Comparison of ENCODE assay signal across 1 cellular context in genomic region chr1:17516303-17517214, GRCh38.
TF ChIP-seq lines count a peak whose summit lies in the region.

No MANE protein-coding gene starts in this region.

TF ChIP-seq in HepG2, 621 proteins besides CTCF, POLR2A, EP300 and RAD21 (continued from another document and continues in another):
- TF ChIP-seq ZBTB37 (CRISPR knock-in tag; IDR thresholded peaks at IDR 0.05), result 0 out of 2 replicates have a peak, but pooled peaks have one; percentile 47
- no peak for TF ChIP-seq LCORL (IDR thresholded peaks at IDR 0.05)
- TF ChIP-seq LCORL (CRISPR knock-in tag; IDR thresholded peaks at IDR 0.05), result peak; percentile 80
- TF ChIP-seq, protein P1, sequence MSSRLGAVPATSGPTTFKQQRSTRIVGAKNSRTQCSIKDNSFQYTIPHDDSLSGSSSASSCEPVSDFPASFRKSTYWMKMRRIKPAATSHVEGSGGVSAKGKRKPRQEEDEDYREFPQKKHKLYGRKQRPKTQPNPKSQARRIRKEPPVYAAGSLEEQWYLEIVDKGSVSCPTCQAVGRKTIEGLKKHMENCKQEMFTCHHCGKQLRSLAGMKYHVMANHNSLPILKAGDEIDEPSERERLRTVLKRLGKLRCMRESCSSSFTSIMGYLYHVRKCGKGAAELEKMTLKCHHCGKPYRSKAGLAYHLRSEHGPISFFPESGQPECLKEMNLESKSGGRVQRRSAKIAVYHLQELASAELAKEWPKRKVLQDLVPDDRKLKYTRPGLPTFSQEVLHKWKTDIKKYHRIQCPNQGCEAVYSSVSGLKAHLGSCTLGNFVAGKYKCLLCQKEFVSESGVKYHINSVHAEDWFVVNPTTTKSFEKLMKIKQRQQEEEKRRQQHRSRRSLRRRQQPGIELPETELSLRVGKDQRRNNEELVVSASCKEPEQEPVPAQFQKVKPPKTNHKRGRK (CRISPR knock-in tag; IDR thresholded peaks at IDR 0.05), result no peak
- TF ChIP-seq ATF5 (CRISPR knock-in tag; IDR thresholded peaks at IDR 0.05; ENCODE audit: low read depth), result no peak
- 0 out of 2 replicates have a peak, but pooled peaks have one; percentile 22 for TF ChIP-seq ZMYM4 (CRISPR knock-in tag; IDR thresholded peaks at IDR 0.05)
- 0 out of 2 replicates have a peak, but pooled peaks have one; percentile 53 for TF ChIP-seq FOXC1 (CRISPR knock-in tag; IDR thresholded peaks at IDR 0.05; ENCODE audit: borderline replicate concordance)
- TF ChIP-seq NCOA2 (CRISPR knock-in tag; IDR thresholded peaks at IDR 0.05), result 0 out of 2 replicates have a peak, but pooled peaks have one; percentile 15
- no peak for TF ChIP-seq SMYD3 (CRISPR knock-in tag; IDR thresholded peaks at IDR 0.05)
- 0 out of 2 replicates have a peak, but pooled peaks have one; percentile 18 for TF ChIP-seq SOX5 (CRISPR knock-in tag; IDR thresholded peaks at IDR 0.05; ENCODE audit: borderline replicate concordance)
- TF ChIP-seq, protein P2, sequence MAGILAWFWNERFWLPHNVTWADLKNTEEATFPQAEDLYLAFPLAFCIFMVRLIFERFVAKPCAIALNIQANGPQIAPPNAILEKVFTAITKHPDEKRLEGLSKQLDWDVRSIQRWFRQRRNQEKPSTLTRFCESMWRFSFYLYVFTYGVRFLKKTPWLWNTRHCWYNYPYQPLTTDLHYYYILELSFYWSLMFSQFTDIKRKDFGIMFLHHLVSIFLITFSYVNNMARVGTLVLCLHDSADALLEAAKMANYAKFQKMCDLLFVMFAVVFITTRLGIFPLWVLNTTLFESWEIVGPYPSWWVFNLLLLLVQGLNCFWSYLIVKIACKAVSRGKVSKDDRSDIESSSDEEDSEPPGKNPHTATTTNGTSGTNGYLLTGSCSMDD (CRISPR knock-in tag; IDR thresholded peaks at IDR 0.05), result no peak
- TF ChIP-seq ZBTB34 (CRISPR knock-in tag; IDR thresholded peaks at IDR 0.05), result peak; percentile 85
- TF ChIP-seq IKZF5 (CRISPR knock-in tag; IDR thresholded peaks at IDR 0.05), result 0 out of 2 replicates have a peak, but pooled peaks have one; percentile 8
- TF ChIP-seq, protein P3, sequence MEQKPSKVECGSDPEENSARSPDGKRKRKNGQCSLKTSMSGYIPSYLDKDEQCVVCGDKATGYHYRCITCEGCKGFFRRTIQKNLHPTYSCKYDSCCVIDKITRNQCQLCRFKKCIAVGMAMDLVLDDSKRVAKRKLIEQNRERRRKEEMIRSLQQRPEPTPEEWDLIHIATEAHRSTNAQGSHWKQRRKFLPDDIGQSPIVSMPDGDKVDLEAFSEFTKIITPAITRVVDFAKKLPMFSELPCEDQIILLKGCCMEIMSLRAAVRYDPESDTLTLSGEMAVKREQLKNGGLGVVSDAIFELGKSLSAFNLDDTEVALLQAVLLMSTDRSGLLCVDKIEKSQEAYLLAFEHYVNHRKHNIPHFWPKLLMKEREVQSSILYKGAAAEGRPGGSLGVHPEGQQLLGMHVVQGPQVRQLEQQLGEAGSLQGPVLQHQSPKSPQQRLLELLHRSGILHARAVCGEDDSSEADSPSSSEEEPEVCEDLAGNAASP (CRISPR knock-in tag; IDR thresholded peaks at IDR 0.05; ENCODE audit: borderline replicate concordance), result no peak
- peak; percentile 99 for TF ChIP-seq PHF21A (CRISPR knock-in tag; IDR thresholded peaks at IDR 0.05)
- no peak for TF ChIP-seq FOXA1 (IDR thresholded peaks at IDR 0.05)
- peak; percentile 64 for TF ChIP-seq FOXA1 (CRISPR knock-in tag; IDR thresholded peaks at IDR 0.05)
- TF ChIP-seq HNF4A (CRISPR knock-in tag; IDR thresholded peaks at IDR 0.05), result peak; percentile 91
- TF ChIP-seq FOSL2 (CRISPR knock-in tag; IDR thresholded peaks at IDR 0.05), result no peak
- 0 out of 2 replicates have a peak, but pooled peaks have one; percentile 14 for TF ChIP-seq FOXK1 (CRISPR knock-in tag; IDR thresholded peaks at IDR 0.05; ENCODE audit: borderline replicate concordance, low read depth)
- no peak for TF ChIP-seq POLR2G (IDR thresholded peaks at IDR 0.05; ENCODE audit: low read depth, low read length)
- no peak for TF ChIP-seq FOXJ3 (CRISPR knock-in tag; IDR thresholded peaks at IDR 0.05; ENCODE audit: borderline replicate concordance)
- peak; percentile 70; the same call in 1 of the 2 replicates for TF ChIP-seq ZNF644 (CRISPR knock-in tag; IDR thresholded peaks at IDR 0.05; ENCODE audit: low read depth)
- TF ChIP-seq XRCC5 (optimal IDR thresholded peaks at IDR 0.05; ENCODE audit: low read length), result peak; percentile 27
- TF ChIP-seq ZNF543 (CRISPR knock-in tag; IDR thresholded peaks at IDR 0.05), result 0 out of 2 replicates have a peak, but pooled peaks have one; percentile 31
- TF ChIP-seq, protein P4, sequence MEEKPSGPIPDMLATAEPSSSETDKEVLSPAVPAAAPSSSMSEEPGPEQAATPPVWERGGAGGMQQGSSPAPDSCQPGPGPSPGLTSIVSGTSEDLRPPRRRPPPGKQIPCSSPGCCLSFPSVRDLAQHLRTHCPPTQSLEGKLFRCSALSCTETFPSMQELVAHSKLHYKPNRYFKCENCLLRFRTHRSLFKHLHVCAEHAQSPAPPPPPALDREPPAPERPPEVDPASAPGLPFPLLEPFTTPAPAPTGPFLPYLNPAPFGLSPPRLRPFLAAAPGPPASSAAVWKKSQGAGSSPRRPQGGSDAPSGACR (CRISPR knock-in tag; IDR thresholded peaks at IDR 0.05), result 0 out of 2 replicates have a peak, but pooled peaks have one; percentile 40
- 0 out of 2 replicates have a peak, but pooled peaks have one; percentile 20 for TF ChIP-seq ISL2 (CRISPR knock-in tag; IDR thresholded peaks at IDR 0.05)
- peak; percentile 57; the same call in 1 of the 2 replicates for TF ChIP-seq HDAC2 (CRISPR knock-in tag; IDR thresholded peaks at IDR 0.05)
- TF ChIP-seq CREBL2 (CRISPR knock-in tag; IDR thresholded peaks at IDR 0.05; ENCODE audit: borderline replicate concordance), result no peak
- TF ChIP-seq HNF4G (IDR thresholded peaks at IDR 0.05; ENCODE audit: borderline replicate concordance, low read depth, low read length), result peak; percentile 93
- peak; percentile 46; the same call in 1 of the 2 replicates for TF ChIP-seq HNF4G (CRISPR knock-in tag; IDR thresholded peaks at IDR 0.05; ENCODE audit: borderline replicate concordance, low read depth)
- peak; percentile 61 for TF ChIP-seq FOXA3 (CRISPR knock-in tag; IDR thresholded peaks at IDR 0.05)
- peak; percentile 68 for TF ChIP-seq CEBPG (CRISPR knock-in tag; IDR thresholded peaks at IDR 0.05)
- TF ChIP-seq, protein P5, sequence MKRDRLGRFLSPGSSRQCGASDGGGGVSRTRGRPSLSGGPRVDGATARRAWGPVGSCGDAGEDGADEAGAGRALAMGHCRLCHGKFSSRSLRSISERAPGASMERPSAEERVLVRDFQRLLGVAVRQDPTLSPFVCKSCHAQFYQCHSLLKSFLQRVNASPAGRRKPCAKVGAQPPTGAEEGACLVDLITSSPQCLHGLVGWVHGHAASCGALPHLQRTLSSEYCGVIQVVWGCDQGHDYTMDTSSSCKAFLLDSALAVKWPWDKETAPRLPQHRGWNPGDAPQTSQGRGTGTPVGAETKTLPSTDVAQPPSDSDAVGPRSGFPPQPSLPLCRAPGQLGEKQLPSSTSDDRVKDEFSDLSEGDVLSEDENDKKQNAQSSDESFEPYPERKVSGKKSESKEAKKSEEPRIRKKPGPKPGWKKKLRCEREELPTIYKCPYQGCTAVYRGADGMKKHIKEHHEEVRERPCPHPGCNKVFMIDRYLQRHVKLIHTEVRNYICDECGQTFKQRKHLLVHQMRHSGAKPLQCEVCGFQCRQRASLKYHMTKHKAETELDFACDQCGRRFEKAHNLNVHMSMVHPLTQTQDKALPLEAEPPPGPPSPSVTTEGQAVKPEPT (CRISPR knock-in tag; IDR thresholded peaks at IDR 0.05; ENCODE audit: low read depth), result no peak
- TF ChIP-seq ZNF251 (CRISPR knock-in tag; IDR thresholded peaks at IDR 0.05), result no peak
- peak; percentile 99 for TF ChIP-seq GFI1 (CRISPR knock-in tag; IDR thresholded peaks at IDR 0.05; ENCODE audit: borderline replicate concordance)
- TF ChIP-seq ZNF138 (CRISPR knock-in tag; IDR thresholded peaks at IDR 0.05; ENCODE audit: low read depth), result 0 out of 2 replicates have a peak, but pooled peaks have one; percentile 19
- peak; percentile 63 for TF ChIP-seq BCL6 (CRISPR knock-in tag; IDR thresholded peaks at IDR 0.05)
- TF ChIP-seq ZBTB7B (CRISPR knock-in tag; IDR thresholded peaks at IDR 0.05), result peak; percentile 24; the same call in 1 of the 2 replicates
- no peak for TF ChIP-seq ZBTB42 (CRISPR knock-in tag; IDR thresholded peaks at IDR 0.05)
- peak; percentile 58; the same call in 1 of the 2 replicates for TF ChIP-seq BHLHE40 (IDR thresholded peaks at IDR 0.05; ENCODE audit: low read length)
- TF ChIP-seq PPARG (CRISPR knock-in tag; conservative IDR thresholded peaks at IDR 0.05), result peak; percentile 84
- TF ChIP-seq ZBTB25 (CRISPR knock-in tag; IDR thresholded peaks at IDR 0.05), result no peak
- TF ChIP-seq ZNF33A (CRISPR knock-in tag; IDR thresholded peaks at IDR 0.05; ENCODE audit: borderline replicate concordance), result no peak
- 0 out of 2 replicates have a peak, but pooled peaks have one; percentile 31 for TF ChIP-seq ATF2 (CRISPR knock-in tag; IDR thresholded peaks at IDR 0.05)
- no peak for TF ChIP-seq ZNF382 (CRISPR knock-in tag; IDR thresholded peaks at IDR 0.05; ENCODE audit: borderline replicate concordance)
- no peak; the same call in 1 of the 2 replicates for TF ChIP-seq ZBTB26 (CRISPR knock-in tag; IDR thresholded peaks at IDR 0.05; ENCODE audit: borderline replicate concordance)
- TF ChIP-seq ZSCAN20 (CRISPR knock-in tag; IDR thresholded peaks at IDR 0.05; ENCODE audit: borderline replicate concordance), result no peak
- TF ChIP-seq MXD4 (CRISPR knock-in tag; IDR thresholded peaks at IDR 0.05), result peak; percentile 25; the same call in 1 of the 2 replicates
- peak; percentile 96 for TF ChIP-seq ELF3 (CRISPR knock-in tag; IDR thresholded peaks at IDR 0.05)
- no peak for TF ChIP-seq SMAD9 (CRISPR knock-in tag; IDR thresholded peaks at IDR 0.05)
- 0 out of 2 replicates have a peak, but pooled peaks have one; percentile 41 for TF ChIP-seq ARNT2 (CRISPR knock-in tag; IDR thresholded peaks at IDR 0.05; ENCODE audit: low read depth)
- TF ChIP-seq CEBPB (IDR thresholded peaks at IDR 0.05; ENCODE audit: borderline replicate concordance, low read depth, low read length), result peak; percentile 69; the same call in 1 of the 2 replicates
